15 cellular contexts compared by ENCODE assay signal in the genomic region with DNA sequence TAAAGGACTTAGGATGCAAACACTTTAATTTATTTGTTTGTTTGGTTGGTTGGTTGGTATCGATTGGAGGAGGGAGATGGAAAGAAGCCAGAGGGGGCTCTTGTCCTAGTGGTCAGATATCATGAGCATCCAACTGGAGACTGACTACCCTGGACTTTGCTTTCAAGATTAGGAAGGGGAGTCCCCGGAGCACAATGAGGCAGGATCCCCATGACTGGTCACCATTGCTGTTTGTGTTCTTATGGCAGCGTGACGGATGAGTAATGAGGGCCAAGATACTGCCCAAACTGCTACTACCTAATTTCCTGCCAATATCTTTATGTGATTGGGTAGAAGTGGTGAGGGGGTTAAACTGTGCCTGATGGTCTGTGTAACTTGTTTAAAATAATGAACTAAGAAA.
A peak's percentile ranks its signal among the peaks of the same experiment; 100 is the strongest.
DNase-seq lines count a peak whose midpoint lies in the region; ATAC-seq, FAIRE-seq and TF ChIP-seq lines count a peak whose summit lies in the region.
"Had no signal": no experiment of that assay in that cellular context is flagged by ENCODE, and none has a peak within 500 bp of the region (broad histone marks: within the 10 kb centered on the region; RNA-seq: fewer than 3 reads in every experiment).

No MANE protein-coding gene starts in this region.

- H3K27ac ChIP-seq in liver (ENCODE audit: low read depth in 1 of 2, low read length in 2 of 2): peak overlapping the region in 1 of 2 donors; percentile 43
- H3K27ac ChIP-seq in HepG2 (ENCODE audit: extremely low read length, insufficient read depth, low read length): no peak overlapping the region
- H3K27ac ChIP-seq: 22Rv1; BLaER1 treated with 17β-estradiol and CSF1 and Interleukin-3, amounts not matched to agents 10 nM and 100 nM had no signal

- no peak for ATAC-seq in HepG2
- no peak for ATAC-seq in activated CD4-positive, alpha-beta T cell treated with anti-CD3 and anti-CD28 coated beads for 36 hours
- ATAC-seq: GM12878, GM23338 had no signal

- intact Hi-C loops in HepG2 (cut with micrococcal nuclease; ENCODE audit: unreplicated experiment): no loop called here
- intact Hi-C loops in activated CD4-positive, alpha-beta T cell treated with anti-CD3 and anti-CD28 coated beads for 36 hours (cut with DNase I, micrococcal nuclease): loop anchor here in 1 of 2 experiments (10.0 kb wide), 1 partner anchor 208 kb away; no protein-coding TSS in a partner anchor

- TF ChIP-seq CTCF in liver (IDR thresholded peaks at IDR 0.05; ENCODE audit: low read depth, low read length, missing input control) (no peak), HepG2 (CRISPR knock-in tag; IDR thresholded peaks at IDR 0.05) (no peak), nephron (IDR thresholded peaks at IDR 0.05; ENCODE audit: unreplicated experiment in 3 of 3) (no peak)

- no peak overlapping the region for H2AFZ ChIP-seq in HepG2 (ENCODE audit: low read length)
- H2AFZ ChIP-seq: GM23338 had no signal

- H3K9ac ChIP-seq in liver (ENCODE audit: low read depth in 1 of 2, low read length in 2 of 2): no peak overlapping the region
- H3K9ac ChIP-seq in HepG2 (ENCODE audit: insufficient read depth, low read depth, low read length): no peak overlapping the region
- H3K9ac ChIP-seq: BLaER1 treated with 17β-estradiol and CSF1 and Interleukin-3, amounts not matched to agents 10 nM and 100 nM had no signal

- no peaks in the 10 kb centered on the region for H3K27me3 Mint-ChIP-seq in nephron (ENCODE audit: low read depth)
- peaks cover 14% of the 10 kb centered on the region for H3K27me3 Mint-ChIP-seq in activated CD4-positive, alpha-beta T cell treated with anti-CD3 and anti-CD28 coated beads for 36 hours

- DNase-seq in HepG2 (ENCODE audit: low spot score) (no peak), kidney glomerular epithelial cell (lab: John Stamatoyannopoulos, UW) (peak; percentile 63), AG08395 (ENCODE audit: low spot score) (no peak), NCI-H1436 treated with DMSO at 0.1 percent for 48 hours (lab: John Stamatoyannopoulos, UW) (no peak)
- DNase-seq in activated CD4-positive, alpha-beta T cell treated with anti-CD3 and anti-CD28 coated beads for 36 hours: no peak
- DNase-seq: CD4-positive, alpha-beta T cell; DMS79; H9 had no signal

- no peak for TF ChIP-seq RAD21 in liver (IDR thresholded peaks at IDR 0.05)
- no peak for TF ChIP-seq RAD21 in HepG2 (CRISPR knock-in tag; IDR thresholded peaks at IDR 0.05)

- H3K27ac Mint-ChIP-seq in nephron: peak overlapping the region; percentile 3 to 72 (median 14)
- H3K27ac Mint-ChIP-seq in activated CD4-positive, alpha-beta T cell treated with anti-CD3 and anti-CD28 coated beads for 36 hours: no peak overlapping the region
- H3K27ac Mint-ChIP-seq: CD4-positive, alpha-beta T cell; GM23338; H9 had no signal

- no TSS peak for BruUV-seq in HepG2 (replicated peaks; lab: Mats Ljungman, UMichigan)

- no peak overlapping the region for H3K4me2 ChIP-seq in HepG2 (ENCODE audit: low read depth, low read length)
- H3K4me2 ChIP-seq: BLaER1 treated with 17β-estradiol and CSF1 and Interleukin-3, amounts not matched to agents 10 nM and 100 nM; GM23338 had no signal

- no peaks in the 10 kb centered on the region for H4K20me1 ChIP-seq in HepG2 (ENCODE audit: insufficient read depth, low read length)
- H4K20me1 ChIP-seq: BLaER1 treated with 17β-estradiol and CSF1 and Interleukin-3, amounts not matched to agents 10 nM and 100 nM had no signal

- FAIRE-seq in HepG2 (lab: Jason Lieb, UNC): no peak
- FAIRE-seq: GM12878, GM18507 had no signal

- no peaks in the 10 kb centered on the region for H3K79me2 ChIP-seq in HepG2 (ENCODE audit: insufficient read depth, low read length)

- no peaks in the 10 kb centered on the region for H3K9me3 Mint-ChIP-seq in nephron
- H3K9me3 Mint-ChIP-seq in activated CD4-positive, alpha-beta T cell treated with anti-CD3 and anti-CD28 coated beads for 36 hours (ENCODE audit: low read depth): no peaks in the 10 kb centered on the region
- H3K9me3 Mint-ChIP-seq: CD4-positive, alpha-beta T cell; GM23338; H9 had no signal

- peak overlapping the region in 1 of 3 experiments; percentile 3 for H3K4me3 Mint-ChIP-seq in nephron
- H3K4me3 Mint-ChIP-seq in activated CD4-positive, alpha-beta T cell treated with anti-CD3 and anti-CD28 coated beads for 36 hours: no peak overlapping the region
- H3K4me3 Mint-ChIP-seq: CD4-positive, alpha-beta T cell; GM23338; H9 had no signal

- H3K4me1 ChIP-seq in liver (ENCODE audit: control insufficient read depth in 4 of 4, insufficient read depth in 4 of 4, low read length in 3 of 4) (peaks cover 0 to 10% (median 2%) of the 10 kb centered on the region in 4 donors), HepG2 (ENCODE audit: insufficient read depth, low read length) (no peaks in the 10 kb centered on the region)
- H3K4me1 ChIP-seq: BLaER1 treated with 17β-estradiol and CSF1 and Interleukin-3, amounts not matched to agents 10 nM and 100 nM had no signal

- WGBS in liver: 59% methylated on average over 4 of the region's 4 CpGs
- WGBS in HepG2 (ENCODE audit: low lambda C conversion rate): 0% methylated on average over 4 of the region's 4 CpGs

- POLR2A ChIA-PET in HepG2 (lab: Yijun Ruan, JAX): no interaction called here
- POLR2A ChIA-PET in activated CD4-positive, alpha-beta T cell treated with anti-CD3 and anti-CD28 coated beads for 36 hours (lab: Charles Lee): no interaction called here

- no peaks in the 10 kb centered on the region for H3K27me3 ChIP-seq in liver (ENCODE audit: control insufficient read depth in 4 of 4, insufficient read depth in 4 of 4, low read length in 3 of 4)
- no peaks in the 10 kb centered on the region for H3K27me3 ChIP-seq in HepG2 (ENCODE audit: control insufficient read depth in 1 of 2, insufficient read depth in 2 of 2, low read length in 2 of 2)
- H3K27me3 ChIP-seq: BLaER1 treated with 17β-estradiol and CSF1 and Interleukin-3, amounts not matched to agents 10 nM and 100 nM had no signal

- in situ Hi-C loops in HepG2 (cut with HindIII; ENCODE audit: extremely low pct_ligation_motif_present, low pct_unique_long_range_greater_than_20kb): loop anchor here (5.0 kb wide), 1 partner anchor 211 kb away; no protein-coding TSS in a partner anchor

- peaks cover 8% of the 10 kb centered on the region for H3K4me1 Mint-ChIP-seq in nephron
- H3K4me1 Mint-ChIP-seq in activated CD4-positive, alpha-beta T cell treated with anti-CD3 and anti-CD28 coated beads for 36 hours: no peaks in the 10 kb centered on the region

- TF ChIP-seq EP300 in HepG2 (IDR thresholded peaks at IDR 0.05; ENCODE audit: low read depth in 2 of 2, low read length in 2 of 2) (no peak), HepG2 (CRISPR knock-in tag; IDR thresholded peaks at IDR 0.05; ENCODE audit: borderline replicate concordance) (no peak)

- CTCF ChIA-PET in HepG2 (lab: Yijun Ruan, JAX; ENCODE audit: low intra/inter-chr PET ratio, low total read pairs): no interaction called here
- CTCF ChIA-PET in activated CD4-positive, alpha-beta T cell treated with anti-CD3 and anti-CD28 coated beads for 36 hours (lab: Charles Lee): no interaction called here

- H3K36me3 Mint-ChIP-seq in nephron (ENCODE audit: low read depth): peaks cover 22% of the 10 kb centered on the region
- no peaks in the 10 kb centered on the region for H3K36me3 Mint-ChIP-seq in activated CD4-positive, alpha-beta T cell treated with anti-CD3 and anti-CD28 coated beads for 36 hours (ENCODE audit: low read depth)

- no peaks in the 10 kb centered on the region for H3K36me3 ChIP-seq in liver (ENCODE audit: control insufficient read depth in 4 of 4, insufficient read depth in 3 of 4, low read depth in 1 of 4, low read length in 3 of 4)
- no peaks in the 10 kb centered on the region for H3K36me3 ChIP-seq in HepG2 (replicated peaks in 1 of 2; ENCODE audit: control insufficient read depth in 1 of 2, insufficient read depth in 2 of 2, low read length in 2 of 2)

- H3K9me3 ChIP-seq in liver (ENCODE audit: control insufficient read depth in 4 of 4, low read length in 3 of 4) (no peaks in the 10 kb centered on the region), HepG2 (ENCODE audit: low read length) (no peaks in the 10 kb centered on the region)
- H3K9me3 ChIP-seq: BLaER1 treated with 17β-estradiol and CSF1 and Interleukin-3, amounts not matched to agents 10 nM and 100 nM had no signal

- TF ChIP-seq POLR2A in HepG2 (IDR thresholded peaks at IDR 0.05; ENCODE audit: insufficient read depth in 1 of 2, low read depth in 2 of 2, low read length in 2 of 2): no peak

- H3K4me3 ChIP-seq in liver (ENCODE audit: low read depth in 1 of 3, low read length in 3 of 3): no peak overlapping the region
- H3K4me3 ChIP-seq in HepG2 (replicated peaks in 1 of 3; ENCODE audit: insufficient read depth in 1 of 3, low read depth in 2 of 3, low read length in 3 of 3): no peak overlapping the region
- H3K4me3 ChIP-seq: BLaER1 treated with 17β-estradiol and CSF1 and Interleukin-3, amounts not matched to agents 10 nM and 100 nM; GM12878; GM23338 had no signal

TF ChIP-seq in liver, 16 proteins besides CTCF, POLR2A, EP300 and RAD21:
- peak; percentile 13 for TF ChIP-seq FOXA2 (IDR thresholded peaks at IDR 0.05)
- no peak for TF ChIP-seq EGR1 (IDR thresholded peaks at IDR 0.05; ENCODE audit: low read depth in 2 of 2)
- TF ChIP-seq HNF4A (conservative IDR thresholded peaks at IDR 0.05): peak in 1 of 2 donors; percentile 50
- TF ChIP-seq YY1 (IDR thresholded peaks at IDR 0.05): peak; percentile 32
- TF ChIP-seq RXRA (IDR thresholded peaks at IDR 0.05): peak in 1 of 2 donors; percentile 40

TF ChIP-seq in HepG2, 621 proteins besides CTCF, POLR2A, EP300 and RAD21 (continues in another document):
- TF ChIP-seq TMF1 (CRISPR knock-in tag; IDR thresholded peaks at IDR 0.05; ENCODE audit: low read depth): no peak
- TF ChIP-seq, protein P1, sequence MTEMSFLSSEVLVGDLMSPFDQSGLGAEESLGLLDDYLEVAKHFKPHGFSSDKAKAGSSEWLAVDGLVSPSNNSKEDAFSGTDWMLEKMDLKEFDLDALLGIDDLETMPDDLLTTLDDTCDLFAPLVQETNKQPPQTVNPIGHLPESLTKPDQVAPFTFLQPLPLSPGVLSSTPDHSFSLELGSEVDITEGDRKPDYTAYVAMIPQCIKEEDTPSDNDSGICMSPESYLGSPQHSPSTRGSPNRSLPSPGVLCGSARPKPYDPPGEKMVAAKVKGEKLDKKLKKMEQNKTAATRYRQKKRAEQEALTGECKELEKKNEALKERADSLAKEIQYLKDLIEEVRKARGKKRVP (CRISPR knock-in tag; IDR thresholded peaks at IDR 0.05): no peak
- TF ChIP-seq ZNF850 (CRISPR knock-in tag; conservative IDR thresholded peaks at IDR 0.05): no peak
- TF ChIP-seq PHB2 (IDR thresholded peaks at IDR 0.05; ENCODE audit: partially characterized antibody): no peak
- no peak for TF ChIP-seq MLLT10 (CRISPR knock-in tag; IDR thresholded peaks at IDR 0.05)
- no peak for TF ChIP-seq ZBTB1 (CRISPR knock-in tag; IDR thresholded peaks at IDR 0.05; ENCODE audit: borderline replicate concordance)
- TF ChIP-seq PHF20 (CRISPR knock-in tag; IDR thresholded peaks at IDR 0.05): no peak
- no peak for TF ChIP-seq ZMYM2 (CRISPR knock-in tag; IDR thresholded peaks at IDR 0.05)
